8 cellular contexts compared by ENCODE assay signal in genomic region chr12:113135178-113136127, GRCh38. TPM values are rescaled to one million over a fixed set of nuclear protein-coding genes. Genes with fewer than 3 reads are reported as not detected.
A peak's percentile ranks its signal among the peaks of the same experiment; 100 is the strongest.
DNase-seq lines count a peak whose midpoint lies in the region; ATAC-seq and TF ChIP-seq lines count a peak whose summit lies in the region.
"Had no signal": no experiment of that assay in that cellular context is flagged by ENCODE, and none has a peak within 500 bp of the region (broad histone marks: within the 10 kb centered on the region; RNA-seq: fewer than 3 reads in every experiment).

Gene RASAL1 (minus strand): TSS chr12:113135761. CDS start chr12:113135462, 299 bp downstream.

- no peaks in the 10 kb centered on the region for H3K4me1 ChIP-seq in GM23248 (ENCODE audit: insufficient read depth)

- 3% methylated on average over 38 to 61 of the region's 68 CpGs for WGBS in GM23248 (ENCODE audit: low coverage in 1 of 2, low lambda C conversion rate in 2 of 2, missing lambda C conversion rate in 2 of 2), 2 experiments

- H3K9ac ChIP-seq in GM23248 = no peak within 1 kb of the TSS

- no peaks in the 10 kb centered on the region for H3K9me3 ChIP-seq in GM23248 (ENCODE audit: low read depth)

- H3K36me3 Mint-ChIP-seq in progenitor cell of endocrine pancreas (ENCODE audit: insufficient read depth) = no peaks in the 10 kb centered on the region

- H3K9me2 ChIP-seq in GM23248 (ENCODE audit: insufficient read depth) = no peaks in the 10 kb centered on the region

- no peaks in the 10 kb centered on the region for H4K20me1 ChIP-seq in GM23248 (ENCODE audit: insufficient read depth)

- H3K4me3 Mint-ChIP-seq in progenitor cell of endocrine pancreas (ENCODE audit: low read depth) = peak within 1 kb of the TSS; percentile 35

- ATAC-seq in GM21529 (IDR thresholded peaks at IDR 0.05; ENCODE audit: unreplicated experiment) = peak; percentile 52

- no peaks in the 10 kb centered on the region for H3K36me3 ChIP-seq in GM23248 (ENCODE audit: low read depth)

- H3K4me3 ChIP-seq in epithelial cell of esophagus (ENCODE audit: low read length) (peak within 1 kb of the TSS; percentile 28), GM23248 (no peak within 1 kb of the TSS)

- TF ChIP-seq CTCF in epithelial cell of esophagus (IDR thresholded peaks at IDR 0.05; ENCODE audit: insufficient read depth, low read depth, low read length, missing control alignments) = no peak
- peak; percentile 64 for TF ChIP-seq CTCF in progenitor cell of endocrine pancreas (IDR thresholded peaks at IDR 0.05; ENCODE audit: unreplicated experiment)

- in situ Hi-C loops in GM23248 (cut with MboI) = no loop called here

- H3K79me2 ChIP-seq in GM23248 (ENCODE audit: insufficient read depth) = no peaks in the 10 kb centered on the region

- H3K27ac ChIP-seq in GM23248 = no peak within 1 kb of the TSS

- peaks cover 5% of the 10 kb centered on the region for H3K4me1 Mint-ChIP-seq in progenitor cell of endocrine pancreas (ENCODE audit: low read depth)

- peaks cover 22% of the 10 kb centered on the region for H3K27me3 ChIP-seq in GM23248 (replicated peaks; ENCODE audit: insufficient read depth)

- H2AFZ ChIP-seq in GM23248 = no peak within 1 kb of the TSS

- H3K9me3 Mint-ChIP-seq in progenitor cell of endocrine pancreas (ENCODE audit: low read depth) = no peaks in the 10 kb centered on the region

- peaks cover 52% of the 10 kb centered on the region for H3K27me3 Mint-ChIP-seq in progenitor cell of endocrine pancreas

- H3K4me2 ChIP-seq in GM23248 (ENCODE audit: unreplicated experiment) = no peak within 1 kb of the TSS

- DNase-seq in NCI-H2227 treated with DMSO at 0.1 percent for 48 hours (lab: John Stamatoyannopoulos, UW) (peak; percentile 52), epithelial cell of esophagus (ENCODE audit: low read depth) (peak; percentile 55), progenitor cell of endocrine pancreas (ENCODE audit: low spot score, unreplicated experiment) (peak; percentile 51), mesenteric fat pad (ENCODE audit: low spot score) (no peak), GM23248 (no peak)
- peak; percentile 62 to 74 (median 68) for DNase-seq in activated CD8-positive, alpha-beta memory T cell treated with anti-CD3 and anti-CD28 coated beads for 48 hours (ENCODE audit: low read depth in 2 of 3, low spot score in 2 of 3)

- H3F3A ChIP-seq in GM23248 (ENCODE audit: insufficient read depth) = no peaks in the 10 kb centered on the region

- no peak within 1 kb of the TSS for H3K27ac Mint-ChIP-seq in progenitor cell of endocrine pancreas

RNA-seq across cellular contexts. Expression of gene RASAL1, which starts in this region (rescaled TPM):
- 0.36 and 0.46 TPM in 2 replicates for total RNA-seq in progenitor cell of endocrine pancreas
- total RNA-seq in mesenteric fat pad = not detected
- not detected in 2 replicates for total RNA-seq in GM23248 (2014; rRNA removed; shearing (Covaris generic))
- not detected in 2 replicates for polyA plus RNA-seq in GM23248 (2016; fragmentation: Nextera tagmentation; extraction: Ambion mirVana)
- total RNA-seq: dermis microvascular lymphatic vessel endothelial cell had no signal

Comparison
In these comparisons a context has a peak if more than half of its experiments do, and no peak if none do; other contexts are left out.
1. Peak in DNase-seq in progenitor cell of endocrine pancreas; RNA of the gene not detected or under 1 TPM.
2. DNase-seq: peak in NCI-H2227 treated with DMSO at 0.1 percent for 48 hours (single experiment), activated CD8-positive, alpha-beta memory T cell treated with anti-CD3 and anti-CD28 coated beads for 48 hours (3 of 3) and epithelial cell of esophagus (single experiment); none in mesenteric fat pad (single experiment) and GM23248 (single experiment).